Comparison of ENCODE assay signal across 24 cellular contexts in the genomic region with DNA sequence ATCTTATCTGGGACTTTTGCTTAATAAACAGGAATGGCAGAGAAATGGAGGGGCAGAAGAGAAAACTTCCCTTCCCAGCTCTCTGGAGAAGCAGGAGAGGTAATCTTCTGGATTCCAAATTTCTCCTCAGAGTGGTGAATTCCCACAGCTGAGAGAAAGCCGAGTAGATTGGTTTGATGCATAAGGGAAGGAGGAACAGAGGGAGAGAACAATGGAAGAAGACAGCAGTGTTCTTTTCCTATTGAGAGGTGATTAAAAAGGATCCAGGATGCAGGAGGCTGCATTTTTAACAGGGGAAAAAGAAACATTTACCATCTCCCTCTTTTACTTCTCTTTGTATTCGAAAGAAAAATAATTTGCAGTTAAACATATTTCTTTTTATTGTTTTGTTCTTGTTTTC. TPM values are rescaled to one million over a fixed set of nuclear protein-coding genes. Genes with fewer than 3 reads are reported as not detected.
DNase-seq lines count a peak whose midpoint lies in the region; ATAC-seq, FAIRE-seq and TF ChIP-seq lines count a peak whose summit lies in the region.
"Had no signal": no experiment of that assay in that cellular context is flagged by ENCODE, and none has a peak within 500 bp of the region (broad histone marks: within the 10 kb centered on the region; RNA-seq: fewer than 3 reads in every experiment).

No MANE protein-coding gene starts in this region.

- no peak overlapping the region for H4K8ac ChIP-seq in H1 (ENCODE audit: extremely low read depth, insufficient read depth, low read length)

- TF ChIP-seq RAD21 in H1 (IDR thresholded peaks at IDR 0.05 in 1 of 2, conservative IDR thresholded peaks at IDR 0.05 in 1 of 2; ENCODE audit: low read depth in 2 of 2, low read length in 2 of 2) = no peak

- no peak overlapping the region for H2BK20ac ChIP-seq in H1 (ENCODE audit: low read length)

- H3K14ac ChIP-seq in H1 (ENCODE audit: insufficient read length) = no peak overlapping the region

- H3K9me3 Mint-ChIP-seq in neural progenitor cell (no peaks in the 10 kb centered on the region), type B pancreatic cell (no peaks in the 10 kb centered on the region)
- H3K9me3 Mint-ChIP-seq: H9 had no signal

- H3K9me3 ChIP-seq in cardiac muscle cell (ENCODE audit: low read depth) (no peaks in the 10 kb centered on the region), heart left ventricle (no peaks in the 10 kb centered on the region), H1 (ENCODE audit: insufficient read depth in 2 of 2, low read depth in 1 of 2, low read length in 1 of 2) (no peaks in the 10 kb centered on the region), neural progenitor cell (ENCODE audit: low read depth) (no peaks in the 10 kb centered on the region)
- H3K9me3 ChIP-seq: MG63 had no signal

- H3K79me2 ChIP-seq in H1 (ENCODE audit: control insufficient read depth in 1 of 2, insufficient read depth in 2 of 2, low read length in 2 of 2) (no peaks in the 10 kb centered on the region), neural progenitor cell (ENCODE audit: low read depth) (no peaks in the 10 kb centered on the region)

- H3K27me3 Mint-ChIP-seq in neural progenitor cell (ENCODE audit: insufficient read depth, low read depth) (peaks cover 5% of the 10 kb centered on the region), type B pancreatic cell (no peaks in the 10 kb centered on the region)

- H4K5ac ChIP-seq in H1 (ENCODE audit: insufficient read length, low read depth, low read length) = no peak overlapping the region

- no peak overlapping the region for H3K4ac ChIP-seq in H1 (replicated peaks; ENCODE audit: insufficient read length, low read depth, low read length)

- H4K20me1 ChIP-seq in H1 (replicated peaks in 1 of 2; ENCODE audit: control insufficient read depth in 1 of 2, insufficient read depth in 2 of 2, low read length in 2 of 2) (no peaks in the 10 kb centered on the region), neural progenitor cell (ENCODE audit: low read depth) (no peaks in the 10 kb centered on the region)

- no peak for ATAC-seq in heart left ventricle
- no peak for ATAC-seq in HG02870 (IDR thresholded peaks at IDR 0.05; ENCODE audit: unreplicated experiment)
- ATAC-seq in GM18909 (IDR thresholded peaks at IDR 0.05; ENCODE audit: poor library complexity, unreplicated experiment) = no peak
- ATAC-seq: Panc1 had no signal

- intact Hi-C loops in heart left ventricle (cut with DNase I) = loop anchor here in 1 of 10 donors (10.0 kb wide), 1 partner anchor 175 kb away; no protein-coding TSS in a partner anchor

- no peaks in the 10 kb centered on the region for H3K27me3 ChIP-seq in cardiac muscle cell
- no peaks in the 10 kb centered on the region for H3K27me3 ChIP-seq in heart left ventricle
- H3K27me3 ChIP-seq in H1 (replicated peaks in 1 of 4; ENCODE audit: control insufficient read depth in 3 of 4, extremely low read depth in 1 of 4, insufficient read depth in 3 of 4, low read length in 3 of 4) = no peaks in the 10 kb centered on the region
- H3K27me3 ChIP-seq in neural progenitor cell = no peaks in the 10 kb centered on the region
- H3K27me3 ChIP-seq: MG63 had no signal

- peak overlapping the region; percentile 16 for H3K27ac ChIP-seq in cardiac muscle cell
- H3K27ac ChIP-seq in heart left ventricle = peak overlapping the region in 3 of 12 donors; percentile 7 to 59 (median 16)
- H3K27ac ChIP-seq in H1 (ENCODE audit: low read depth, low read length) = no peak overlapping the region
- H3K27ac ChIP-seq in neural progenitor cell = peak overlapping the region; percentile 76

- CTCF ChIA-PET in H1 (lab: Charles Lee; ENCODE audit: partially characterized antibody) = interaction anchor here (0.9 to 4.3 kb wide), 9 partner anchors 11 to 123 kb away, joined by 3 to 18 read pairs (median 3); no protein-coding TSS in a partner anchor

- no peak overlapping the region for H2BK12ac ChIP-seq in H1 (ENCODE audit: low read depth, low read length)

- H3K56ac ChIP-seq in H1 (replicated peaks; ENCODE audit: insufficient read length, low read depth, low read length) = no peak overlapping the region

- no peak overlapping the region for H2BK15ac ChIP-seq in H1 (ENCODE audit: low read length)

- H3K4me2 ChIP-seq in H1 (ENCODE audit: insufficient read depth in 1 of 2, low read depth in 2 of 2, low read length in 2 of 2) (no peak overlapping the region), neural progenitor cell (peak overlapping the region; percentile 63)

- FAIRE-seq in H1 (lab: Jason Lieb, UNC) = no peak
- FAIRE-seq: GM12891, GM19239 had no signal

- DNase-seq in cardiac muscle cell (ENCODE audit: low read depth in 1 of 2, low spot score in 1 of 2) (no peak), heart left ventricle (no peak), H1 (ENCODE audit: low read depth in 1 of 2, low spot score in 2 of 2) (no peak), neural progenitor cell (ENCODE audit: low spot score) (peak; percentile 62), type B pancreatic cell (ENCODE audit: extremely low spot score, unreplicated experiment) (no peak), T-helper 1 cell (no peak)
- DNase-seq: Calu3, DMS79 treated with DMSO at 0.1 percent for 48 hours, GF-D8, H9, KBM-7, MG63, NCI-H1105 treated with DMSO at 0.1 percent for 48 hours, NCI-H146, NCI-H1930, NCI-H2107, NCI-H2227 treated with DMSO at 0.1 percent for 48 hours, NCI-H526 treated with DMSO at 0.1 percent for 48 hours, SHP77 treated with DMSO at 0.1 percent for 48 hours had no signal

- H2AK5ac ChIP-seq in H1 (ENCODE audit: low read depth, low read length) = no peak overlapping the region

- H2AFZ ChIP-seq in H1 (ENCODE audit: low read length) = peak overlapping the region; percentile 50; the same call in 1 of the 2 replicates
- peak overlapping the region; percentile 52 for H2AFZ ChIP-seq in neural progenitor cell (replicated peaks)

- no peak overlapping the region for H2BK5ac ChIP-seq in H1 (ENCODE audit: low read depth, low read length)

- TF ChIP-seq POLR2A in heart left ventricle (IDR thresholded peaks at IDR 0.05) (no peak), H1 (IDR thresholded peaks at IDR 0.05; ENCODE audit: control extremely low read depth in 1 of 2, low read depth in 2 of 2, low read length in 2 of 2) (no peak)

- TF ChIP-seq EP300 in H1 (IDR thresholded peaks at IDR 0.05; ENCODE audit: borderline replicate concordance in 1 of 2, low read depth in 2 of 2, low read length in 2 of 2) = no peak

- no peak overlapping the region for H3K18ac ChIP-seq in H1 (ENCODE audit: extremely low read depth, low read length)

- H3K23me2 ChIP-seq in H1 (ENCODE audit: low read depth, low read length) = no peaks in the 10 kb centered on the region

- no peak overlapping the region for H4K91ac ChIP-seq in H1 (replicated peaks; ENCODE audit: insufficient read length, low read length)

- WGBS in heart left ventricle, 4 donors = 57 to 73% (median 64%) methylated on average over 2 of the region's 2 CpGs
- 55% methylated on average over 2 of the region's 2 CpGs; no CpG with 5 or more reads in 1 of the 2 experiments for WGBS in H1 (ENCODE audit: extremely low coverage in 1 of 2, insufficient coverage in 1 of 2, insufficient read length in 1 of 2, insufficient replicate concordance in 2 of 2, low coverage in 1 of 2, low lambda C conversion rate in 2 of 2, missing lambda C conversion rate in 1 of 2), 2 experiments

- TF ChIP-seq CTCF in cardiac muscle cell (IDR thresholded peaks at IDR 0.05; ENCODE audit: low read depth, low read length) = no peak
- no peak for TF ChIP-seq CTCF in heart left ventricle (IDR thresholded peaks at IDR 0.05)
- TF ChIP-seq CTCF in H1 (IDR thresholded peaks at IDR 0.05; ENCODE audit: control extremely low read depth in 1 of 3, insufficient read depth in 1 of 3, low read depth in 1 of 3, low read length in 3 of 3) = no peak
- TF ChIP-seq CTCF in neural progenitor cell (IDR thresholded peaks at IDR 0.05) = no peak
- no peak for TF ChIP-seq CTCF in type B pancreatic cell (conservative IDR thresholded peaks at IDR 0.05)

- H3K27ac Mint-ChIP-seq in neural progenitor cell (peak overlapping the region; percentile 96), type B pancreatic cell (peak overlapping the region; percentile 80)

- H2BK120ac ChIP-seq in H1 (replicated peaks; ENCODE audit: low read depth, low read length) = no peak overlapping the region

- H3F3A ChIP-seq in neural progenitor cell (ENCODE audit: low read depth) = peaks cover 17% of the 10 kb centered on the region

- no peak overlapping the region for H3K23ac ChIP-seq in H1 (ENCODE audit: insufficient read length)

- H3K36me3 Mint-ChIP-seq in neural progenitor cell (no peaks in the 10 kb centered on the region), type B pancreatic cell (peaks cover 13% of the 10 kb centered on the region)

- H3K36me3 ChIP-seq in cardiac muscle cell (no peaks in the 10 kb centered on the region), heart left ventricle (no peaks in the 10 kb centered on the region), H1 (ENCODE audit: control insufficient read depth in 2 of 4, insufficient read depth in 4 of 4, low read length in 3 of 4) (no peaks in the 10 kb centered on the region), neural progenitor cell (no peaks in the 10 kb centered on the region)
- H3K36me3 ChIP-seq: MG63 had no signal

- H3K4me3 Mint-ChIP-seq in neural progenitor cell (peak overlapping the region; percentile 56), type B pancreatic cell (no peak overlapping the region)
- H3K4me3 Mint-ChIP-seq: H9 had no signal

- no peaks in the 10 kb centered on the region for H3K79me1 ChIP-seq in H1 (ENCODE audit: low read depth, low read length)

- H3K4me1 Mint-ChIP-seq in neural progenitor cell (peaks cover 10% of the 10 kb centered on the region), type B pancreatic cell (ENCODE audit: unreplicated experiment) (peaks cover 26% of the 10 kb centered on the region)

- no peak overlapping the region for H3K4me3 ChIP-seq in cardiac muscle cell
- no peak overlapping the region for H3K4me3 ChIP-seq in heart left ventricle
- H3K4me3 ChIP-seq in H1 (ENCODE audit: extremely low read depth in 1 of 4, insufficient read depth in 2 of 4, low read depth in 3 of 4, low read length in 4 of 4) = no peak overlapping the region
- H3K4me3 ChIP-seq in neural progenitor cell = peak overlapping the region; percentile 14
- H3K4me3 ChIP-seq: MG63 had no signal

- H3K4me1 ChIP-seq in cardiac muscle cell (ENCODE audit: low read depth) (peaks cover 53% of the 10 kb centered on the region), heart left ventricle (peaks cover 0 to 64% (median 11%) of the 10 kb centered on the region in 12 donors), H1 (replicated peaks in 1 of 4; ENCODE audit: control insufficient read depth in 3 of 4, insufficient read depth in 4 of 4, low read length in 3 of 4) (peaks cover 0 to 7% (median 4%) of the 10 kb centered on the region in 4 experiments; a peak in 4 of 7 replicates), neural progenitor cell (peaks cover 31% of the 10 kb centered on the region)

- POLR2A ChIA-PET in H1 (lab: Charles Lee; ENCODE audit: partially characterized antibody) = interaction anchor here (0.7 kb wide), 1 partner anchor 13 kb away, joined by 3 read pairs; a partner anchor contains a TSS

- no peak overlapping the region for H3K9ac ChIP-seq in H1 (replicated peaks in 1 of 4; ENCODE audit: extremely low read depth in 1 of 4, low read depth in 3 of 4, low read length in 3 of 4)
- H3K9ac ChIP-seq in neural progenitor cell = no peak overlapping the region

RNA-seq across cellular contexts. Expression of a gene that starts 13.1 kb away (rescaled TPM):
- 27.9 and 43.1 TPM in 2 replicates for total RNA-seq in cardiac muscle cell
- 38.3 and 59.3 TPM in 2 replicates for polyA plus RNA-seq in cardiac muscle cell
- total RNA-seq in heart left ventricle = 100 to 1,000 TPM in 8 of 9 donors, 10 to 100 TPM in 1; 83.2 to 495 (median 180) TPM
- 100 to 1,000 TPM in 1 of 2 donors, 10 to 100 TPM in 1; 31.3 to 750 TPM for polyA plus RNA-seq in heart left ventricle
- total RNA-seq in H1 (2021; fragmentation: NEBNext Ultra II Directional; extraction: Animal tissue kit (Norgen Biotek cat#: 25700)) = 0.65 and 0.95 TPM in 2 replicates
- polyA plus RNA-seq in H1 (2011; rRNA removed) = 0.80 and 1.0 TPM in 2 replicates
- 0.90 TPM for polyA plus RNA-seq in H1 (2011; cell fraction: cytosol; rRNA removed)
- polyA plus RNA-seq in H1 (2011; cell fraction: nucleus; rRNA removed) = 2.2 TPM
- polyA plus RNA-seq in H1 (2012, experiment 1 of 2) = 0.70 to 1.0 TPM (median 0.86 TPM) in 4 replicates
- polyA plus RNA-seq in H1 (2012, experiment 2 of 2) = 0.96 TPM
- 1.4 TPM for polyA plus RNA-seq in H1 (2013, experiment 1 of 2)
- polyA plus RNA-seq in H1 (2013, experiment 2 of 2) = 1.3 TPM
- 2.2 and 2.5 TPM in 2 replicates for polyA minus RNA-seq in H1 (2011; rRNA and poly(A)+ RNA removed)
- polyA minus RNA-seq in H1 (2011; cell fraction: cytosol; rRNA and poly(A)+ RNA removed) = 0.22 TPM
- 4.5 TPM for polyA minus RNA-seq in H1 (2011; cell fraction: nucleus; rRNA and poly(A)+ RNA removed)
- 0.36 and 2.4 TPM in 2 replicates for total RNA-seq in neural progenitor cell (ENCODE audit: low replicate concordance)
- 11.2 and 20.8 TPM in 2 replicates for total RNA-seq in type B pancreatic cell (ENCODE audit: low replicate concordance)
